Comparison of ENCODE assay signal across 26 cellular contexts in genomic region chr15:36941798-36942197, GRCh38.
A peak's percentile ranks its signal among the peaks of the same experiment; 100 is the strongest.
DNase-seq lines count a peak whose midpoint lies in the region; ATAC-seq, FAIRE-seq and TF ChIP-seq lines count a peak whose summit lies in the region.
"Had no signal": no experiment of that assay in that cellular context is flagged by ENCODE, and none has a peak within 500 bp of the region (broad histone marks: within the 10 kb centered on the region; RNA-seq: fewer than 3 reads in every experiment).

No MANE protein-coding gene starts in this region.

- intact Hi-C loops in left ventricle myocardium superior (cut with micrococcal nuclease), result no loop called here
- intact Hi-C loops in kidney (cut with DNase I), result no loop called here

- no peaks in the 10 kb centered on the region for H3K9me3 Mint-ChIP-seq in progenitor cell of endocrine pancreas (ENCODE audit: low read depth)
- H3K9me3 Mint-ChIP-seq: CD4-positive, alpha-beta T cell; HFFc6 had no signal

- H3K27me3 ChIP-seq in cardiac muscle cell, result no peaks in the 10 kb centered on the region
- H3K27me3 ChIP-seq: BE2C; BLaER1 treated with 17β-estradiol and CSF1 and Interleukin-3, amounts not matched to agents 10 nM and 100 nM had no signal

- H3K4me1 ChIP-seq in cardiac muscle cell (ENCODE audit: low read depth), result peaks cover 93% of the 10 kb centered on the region
- no peaks in the 10 kb centered on the region for H3K4me1 ChIP-seq in kidney (ENCODE audit: control insufficient read depth in 1 of 2, insufficient read depth in 1 of 2, low read depth in 1 of 2, low read length in 2 of 2)
- H3K4me1 ChIP-seq: A549; BLaER1 treated with 17β-estradiol and CSF1 and Interleukin-3, amounts not matched to agents 10 nM and 100 nM; HAP-1 had no signal

- TF ChIP-seq CTCF in cardiac muscle cell (IDR thresholded peaks at IDR 0.05; ENCODE audit: low read depth, low read length), result no peak
- TF ChIP-seq CTCF in progenitor cell of endocrine pancreas (IDR thresholded peaks at IDR 0.05; ENCODE audit: unreplicated experiment), result no peak
- TF ChIP-seq CTCF in coronary artery (IDR thresholded peaks at IDR 0.05), result no peak
- no peak for TF ChIP-seq CTCF in kidney (IDR thresholded peaks at IDR 0.05; ENCODE audit: borderline replicate concordance, extremely low read depth, insufficient read depth)

- H3K27ac Mint-ChIP-seq in progenitor cell of endocrine pancreas, result peak overlapping the region; percentile 65
- H3K27ac Mint-ChIP-seq: CD14-positive monocyte; CD4-positive, alpha-beta T cell; HFFc6 had no signal

- FAIRE-seq in islet of Langerhans (lab: Jason Lieb, UNC) (peak; percentile 70), kidney (lab: Jason Lieb, UNC) (no peak)
- FAIRE-seq: A549, GM12891, GM18507, H54 had no signal

- H3K27ac ChIP-seq in cardiac muscle cell (peak overlapping the region; percentile 52), coronary artery (no peak overlapping the region), kidney (ENCODE audit: low read depth in 2 of 2, low read length in 2 of 2) (no peak overlapping the region)
- H3K27ac ChIP-seq: A549; BLaER1 treated with 17β-estradiol and CSF1 and Interleukin-3, amounts not matched to agents 10 nM and 100 nM had no signal

- H3K4me3 Mint-ChIP-seq in progenitor cell of endocrine pancreas (ENCODE audit: low read depth), result peak overlapping the region; percentile 16
- H3K4me3 Mint-ChIP-seq: CD14-positive monocyte; CD4-positive, alpha-beta T cell; HFFc6 had no signal

- H3K9me3 ChIP-seq in cardiac muscle cell (ENCODE audit: low read depth) (no peaks in the 10 kb centered on the region), kidney (ENCODE audit: control insufficient read depth in 1 of 2, low read length in 2 of 2) (no peaks in the 10 kb centered on the region)
- H3K9me3 ChIP-seq: A549; BE2C; BLaER1 treated with 17β-estradiol and CSF1 and Interleukin-3, amounts not matched to agents 10 nM and 100 nM; HAP-1 had no signal

- H3K4me3 ChIP-seq in cardiac muscle cell, result no peak overlapping the region
- no peak overlapping the region for H3K4me3 ChIP-seq in coronary artery
- no peak overlapping the region for H3K4me3 ChIP-seq in kidney (ENCODE audit: low read length in 2 of 2)
- H3K4me3 ChIP-seq: A549; BLaER1 treated with 17β-estradiol and CSF1 and Interleukin-3, amounts not matched to agents 10 nM and 100 nM; HAP-1 had no signal

- no peak overlapping the region for H3K9ac ChIP-seq in kidney (ENCODE audit: low read length in 2 of 2)
- H3K9ac ChIP-seq: BLaER1 treated with 17β-estradiol and CSF1 and Interleukin-3, amounts not matched to agents 10 nM and 100 nM had no signal

- DNase-seq in cardiac muscle cell (ENCODE audit: low read depth in 1 of 2, low spot score in 1 of 2) (no peak), left ventricle myocardium superior (no peak), progenitor cell of endocrine pancreas (ENCODE audit: low spot score, unreplicated experiment) (no peak), coronary artery (ENCODE audit: low spot score) (no peak), ecto neural progenitor cell (ENCODE audit: low spot score) (no peak), kidney (no peak)
- DNase-seq: 8988T; ACHN; AML-193; BE2C; Calu3; CD4-positive, alpha-beta T cell; COR-L47; DMS53; DMS79 treated with DMSO at 0.1 percent for 48 hours; GF-D8; GOT3; HFFc6 had no signal

- no peaks in the 10 kb centered on the region for H3K27me3 Mint-ChIP-seq in progenitor cell of endocrine pancreas

- H3K36me3 ChIP-seq in cardiac muscle cell (peaks cover 19% of the 10 kb centered on the region), kidney (ENCODE audit: control insufficient read depth in 1 of 2, insufficient read depth in 2 of 2, low read length in 2 of 2) (no peaks in the 10 kb centered on the region)
- H3K36me3 ChIP-seq: BLaER1 treated with 17β-estradiol and CSF1 and Interleukin-3, amounts not matched to agents 10 nM and 100 nM had no signal

- H3K4me1 Mint-ChIP-seq in progenitor cell of endocrine pancreas (ENCODE audit: low read depth), result peaks cover 80% of the 10 kb centered on the region
- H3K4me1 Mint-ChIP-seq: CD14-positive monocyte had no signal

- no peak for ATAC-seq in left ventricle myocardium superior
- ATAC-seq: A549 had no signal

- H3K36me3 Mint-ChIP-seq in progenitor cell of endocrine pancreas (ENCODE audit: insufficient read depth), result peaks cover 17% of the 10 kb centered on the region
- H3K36me3 Mint-ChIP-seq: CD14-positive monocyte had no signal
